ENCODE assay signal across 1 cellular context in genomic region chr12:92144045-92144630, GRCh38.
TF ChIP-seq lines count a peak whose summit lies in the region.

No MANE protein-coding gene starts in this region.

TF ChIP-seq in GM12878, 131 proteins besides CTCF, POLR2A, EP300 and RAD21 (continued from another document and continues in another):
- TF ChIP-seq MLLT1 (IDR thresholded peaks at IDR 0.05) (peak; percentile 53), KAT2A (conservative IDR thresholded peaks at IDR 0.05; ENCODE audit: control insufficient read depth, low read depth, low read length) (no peak), PBX3 (IDR thresholded peaks at IDR 0.05; ENCODE audit: insufficient replicate concordance, low read depth, low read length) (no peak), EGR1 (IDR thresholded peaks at IDR 0.05; ENCODE audit: borderline replicate concordance in 1 of 2, low read depth in 2 of 2, low read length in 2 of 2) (no peak), YBX1 (IDR thresholded peaks at IDR 0.05) (no peak), CBFB (IDR thresholded peaks at IDR 0.05; ENCODE audit: low read depth) (no peak), JUNB (IDR thresholded peaks at IDR 0.05) (no peak), MXI1 (IDR thresholded peaks at IDR 0.05; ENCODE audit: low read depth, low read length) (peak; percentile 68; the same call in 1 of the 2 replicates), RFX5 (IDR thresholded peaks at IDR 0.05; ENCODE audit: low read depth, low read length) (no peak), ESRRA (IDR thresholded peaks at IDR 0.05; ENCODE audit: low read length) (no peak), GABPA (IDR thresholded peaks at IDR 0.05; ENCODE audit: low read depth) (no peak), ZBTB4 (CRISPR knock-in tag; IDR thresholded peaks at IDR 0.05) (no peak), E2F8 (IDR thresholded peaks at IDR 0.05; ENCODE audit: low read depth, partially characterized antibody) (no peak), NRF1 (conservative IDR thresholded peaks at IDR 0.05; ENCODE audit: low read depth, low read length) (no peak), MAX (IDR thresholded peaks at IDR 0.05; ENCODE audit: low read depth, low read length) (no peak), PRDM15 (CRISPR knock-in tag; IDR thresholded peaks at IDR 0.05) (no peak), STAT3 (IDR thresholded peaks at IDR 0.05; ENCODE audit: low read depth, low read length) (no peak), NR2C2 (IDR thresholded peaks at IDR 0.05; ENCODE audit: borderline replicate concordance, control insufficient read depth, insufficient read length, low read depth) (no peak), SMARCA5 (IDR thresholded peaks at IDR 0.05) (peak; percentile 51; the same call in 1 of the 2 replicates), CREM (IDR thresholded peaks at IDR 0.05; ENCODE audit: low read depth) (peak; percentile 39; the same call in 1 of the 2 replicates), DPF2 (IDR thresholded peaks at IDR 0.05) (no peak), PAX5 (IDR thresholded peaks at IDR 0.05; ENCODE audit: borderline replicate concordance, low read depth, low read length) (peak; percentile 14; the same call in 1 of the 2 replicates), NFIC (IDR thresholded peaks at IDR 0.05; ENCODE audit: low read depth, low read length) (no peak), POLR2AphosphoS5 (IDR thresholded peaks at IDR 0.05; ENCODE audit: low read length) (peak; percentile 7), NR2C1 (IDR thresholded peaks at IDR 0.05) (no peak), SUPT20H (IDR thresholded peaks at IDR 0.05; ENCODE audit: borderline replicate concordance, control insufficient read depth, low read depth, low read length) (no peak), CBX5 (IDR thresholded peaks at IDR 0.05; ENCODE audit: low read depth) (no peak), USF1 (IDR thresholded peaks at IDR 0.05; ENCODE audit: borderline replicate concordance, extremely low read length, insufficient read depth, low read depth, low read length) (no peak), SMC3 (IDR thresholded peaks at IDR 0.05; ENCODE audit: borderline replicate concordance, low read length) (peak; percentile 72; the same call in 1 of the 2 replicates), SREBF2 (IDR thresholded peaks at IDR 0.05; ENCODE audit: low read length) (no peak), CHD4 (IDR thresholded peaks at IDR 0.05) (no peak), NBN (IDR thresholded peaks at IDR 0.05) (no peak), MYC (IDR thresholded peaks at IDR 0.05; ENCODE audit: insufficient read depth, insufficient read length, insufficient replicate concordance, low read length, severe bottlenecking) (no peak)
- TF ChIP-seq, protein P1, sequence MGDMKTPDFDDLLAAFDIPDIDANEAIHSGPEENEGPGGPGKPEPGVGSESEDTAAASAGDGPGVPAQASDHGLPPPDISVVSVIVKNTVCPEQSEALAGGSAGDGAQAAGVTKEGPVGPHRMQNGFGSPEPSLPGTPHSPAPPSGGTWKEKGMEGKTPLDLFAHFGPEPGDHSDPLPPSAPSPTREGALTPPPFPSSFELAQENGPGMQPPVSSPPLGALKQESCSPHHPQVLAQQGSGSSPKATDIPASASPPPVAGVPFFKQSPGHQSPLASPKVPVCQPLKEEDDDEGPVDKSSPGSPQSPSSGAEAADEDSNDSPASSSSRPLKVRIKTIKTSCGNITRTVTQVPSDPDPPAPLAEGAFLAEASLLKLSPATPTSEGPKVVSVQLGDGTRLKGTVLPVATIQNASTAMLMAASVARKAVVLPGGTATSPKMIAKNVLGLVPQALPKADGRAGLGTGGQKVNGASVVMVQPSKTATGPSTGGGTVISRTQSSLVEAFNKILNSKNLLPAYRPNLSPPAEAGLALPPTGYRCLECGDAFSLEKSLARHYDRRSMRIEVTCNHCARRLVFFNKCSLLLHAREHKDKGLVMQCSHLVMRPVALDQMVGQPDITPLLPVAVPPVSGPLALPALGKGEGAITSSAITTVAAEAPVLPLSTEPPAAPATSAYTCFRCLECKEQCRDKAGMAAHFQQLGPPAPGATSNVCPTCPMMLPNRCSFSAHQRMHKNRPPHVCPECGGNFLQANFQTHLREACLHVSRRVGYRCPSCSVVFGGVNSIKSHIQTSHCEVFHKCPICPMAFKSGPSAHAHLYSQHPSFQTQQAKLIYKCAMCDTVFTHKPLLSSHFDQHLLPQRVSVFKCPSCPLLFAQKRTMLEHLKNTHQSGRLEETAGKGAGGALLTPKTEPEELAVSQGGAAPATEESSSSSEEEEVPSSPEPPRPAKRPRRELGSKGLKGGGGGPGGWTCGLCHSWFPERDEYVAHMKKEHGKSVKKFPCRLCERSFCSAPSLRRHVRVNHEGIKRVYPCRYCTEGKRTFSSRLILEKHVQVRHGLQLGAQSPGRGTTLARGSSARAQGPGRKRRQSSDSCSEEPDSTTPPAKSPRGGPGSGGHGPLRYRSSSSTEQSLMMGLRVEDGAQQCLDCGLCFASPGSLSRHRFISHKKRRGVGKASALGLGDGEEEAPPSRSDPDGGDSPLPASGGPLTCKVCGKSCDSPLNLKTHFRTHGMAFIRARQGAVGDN (IDR thresholded peaks at IDR 0.05), result no peak
- TF ChIP-seq, protein P2, sequence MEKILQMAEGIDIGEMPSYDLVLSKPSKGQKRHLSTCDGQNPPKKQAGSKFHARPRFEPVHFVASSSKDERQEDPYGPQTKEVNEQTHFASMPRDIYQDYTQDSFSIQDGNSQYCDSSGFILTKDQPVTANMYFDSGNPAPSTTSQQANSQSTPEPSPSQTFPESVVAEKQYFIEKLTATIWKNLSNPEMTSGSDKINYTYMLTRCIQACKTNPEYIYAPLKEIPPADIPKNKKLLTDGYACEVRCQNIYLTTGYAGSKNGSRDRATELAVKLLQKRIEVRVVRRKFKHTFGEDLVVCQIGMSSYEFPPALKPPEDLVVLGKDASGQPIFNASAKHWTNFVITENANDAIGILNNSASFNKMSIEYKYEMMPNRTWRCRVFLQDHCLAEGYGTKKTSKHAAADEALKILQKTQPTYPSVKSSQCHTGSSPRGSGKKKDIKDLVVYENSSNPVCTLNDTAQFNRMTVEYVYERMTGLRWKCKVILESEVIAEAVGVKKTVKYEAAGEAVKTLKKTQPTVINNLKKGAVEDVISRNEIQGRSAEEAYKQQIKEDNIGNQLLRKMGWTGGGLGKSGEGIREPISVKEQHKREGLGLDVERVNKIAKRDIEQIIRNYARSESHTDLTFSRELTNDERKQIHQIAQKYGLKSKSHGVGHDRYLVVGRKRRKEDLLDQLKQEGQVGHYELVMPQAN (conservative IDR thresholded peaks at IDR 0.05), result peak; percentile 77
- TF ChIP-seq, protein P3, sequence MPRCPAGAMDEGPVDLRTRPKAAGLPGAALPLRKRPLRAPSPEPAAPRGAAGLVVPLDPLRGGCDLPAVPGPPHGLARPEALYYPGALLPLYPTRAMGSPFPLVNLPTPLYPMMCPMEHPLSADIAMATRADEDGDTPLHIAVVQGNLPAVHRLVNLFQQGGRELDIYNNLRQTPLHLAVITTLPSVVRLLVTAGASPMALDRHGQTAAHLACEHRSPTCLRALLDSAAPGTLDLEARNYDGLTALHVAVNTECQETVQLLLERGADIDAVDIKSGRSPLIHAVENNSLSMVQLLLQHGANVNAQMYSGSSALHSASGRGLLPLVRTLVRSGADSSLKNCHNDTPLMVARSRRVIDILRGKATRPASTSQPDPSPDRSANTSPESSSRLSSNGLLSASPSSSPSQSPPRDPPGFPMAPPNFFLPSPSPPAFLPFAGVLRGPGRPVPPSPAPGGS (IDR thresholded peaks at IDR 0.05; ENCODE audit: borderline replicate concordance, insufficient read depth, low read depth, low read length, poor library complexity, severe bottlenecking), result no peak
- TF ChIP-seq, protein P4, sequence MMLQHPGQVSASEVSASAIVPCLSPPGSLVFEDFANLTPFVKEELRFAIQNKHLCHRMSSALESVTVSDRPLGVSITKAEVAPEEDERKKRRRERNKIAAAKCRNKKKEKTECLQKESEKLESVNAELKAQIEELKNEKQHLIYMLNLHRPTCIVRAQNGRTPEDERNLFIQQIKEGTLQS (IDR thresholded peaks at IDR 0.05; ENCODE audit: borderline replicate concordance, extremely low read depth, low read depth, low read length), result no peak
